Comparison of ENCODE assay signal across 12 cellular contexts in genomic region chr1:145232874-145233630, GRCh38. TPM values are rescaled to one million over a fixed set of nuclear protein-coding genes. Genes with fewer than 3 reads are reported as not detected.
DNase-seq lines count a peak whose midpoint lies in the region; ATAC-seq and TF ChIP-seq lines count a peak whose summit lies in the region.
"Not testable (repeated sequence)": the region's sequence is repeated elsewhere in the genome, so short reads cannot be mapped to it uniquely, and the experiment has no call there.
"Had no signal": no experiment of that assay in that cellular context is flagged by ENCODE, and none has a peak within 500 bp of the region (broad histone marks: within the 10 kb centered on the region; RNA-seq: fewer than 3 reads in every experiment).

No MANE protein-coding gene starts in this region.

- WGBS in neuronal stem cell (ENCODE audit: extremely low coverage in 2 of 2, insufficient read length in 2 of 2, insufficient replicate concordance in 1 of 2), 2 donors = no CpG with 5 or more reads among the region's 55 CpGs
- WGBS in suprapubic skin = 15% methylated on average over 25 of the region's 55 CpGs

- ATAC-seq in activated CD4-positive, CD25-positive, alpha-beta regulatory T cell treated with anti-CD3 and anti-CD28 coated beads, Interleukin-2, amount 50 U/mL, for 24 hours = peak; percentile 67
- peak; percentile 93 for ATAC-seq in effector memory CD8-positive, alpha-beta T cell (replicated peaks)

- H4K8ac ChIP-seq in neuronal stem cell (ENCODE audit: low read depth, low read length) = not testable (repeated sequence)

- H2BK120ac ChIP-seq in neuronal stem cell (ENCODE audit: low read depth, low read length) = not testable (repeated sequence)

- not testable (repeated sequence) for H3K14ac ChIP-seq in neuronal stem cell (ENCODE audit: low read length)

- not testable (repeated sequence) for H3K27ac ChIP-seq in neuronal stem cell (replicated peaks; ENCODE audit: low read length); suprapubic skin

- H3K4me3 Mint-ChIP-seq in effector memory CD8-positive, alpha-beta T cell = peak overlapping the region; percentile 68

- not testable (repeated sequence) for H3K4ac ChIP-seq in neuronal stem cell (ENCODE audit: low read length)

- not testable (repeated sequence) for H2BK12ac ChIP-seq in neuronal stem cell (ENCODE audit: low read length)

- H2BK15ac ChIP-seq in neuronal stem cell (ENCODE audit: low read length) = not testable (repeated sequence)

- not testable (repeated sequence) for H4K91ac ChIP-seq in neuronal stem cell (ENCODE audit: low read depth, low read length, poor library complexity)

- not testable (repeated sequence) for H3K9ac ChIP-seq in neuronal stem cell (ENCODE audit: low read depth, low read length, poor library complexity)

- not testable (repeated sequence) for H3K9me3 Mint-ChIP-seq in effector memory CD8-positive, alpha-beta T cell

- TF ChIP-seq CTCF in NB4 (IDR thresholded peaks at IDR 0.05; ENCODE audit: low read depth, low read length); suprapubic skin (IDR thresholded peaks at IDR 0.05): not testable (repeated sequence)

- not testable (repeated sequence) for H3K18ac ChIP-seq in neuronal stem cell (ENCODE audit: low read length)

- H3K27ac Mint-ChIP-seq in effector memory CD8-positive, alpha-beta T cell = not testable (repeated sequence)

- not testable (repeated sequence) for TF ChIP-seq POLR2A in NB4 (IDR thresholded peaks at IDR 0.05; ENCODE audit: extremely low read depth, insufficient read length); suprapubic skin (IDR thresholded peaks at IDR 0.05)

- not testable (repeated sequence) for H3K27me3 Mint-ChIP-seq in effector memory CD8-positive, alpha-beta T cell

- H3K27me3 ChIP-seq in neuronal stem cell (ENCODE audit: control insufficient read depth in 3 of 3, insufficient read depth in 3 of 3, low read depth in 1 of 3, low read length in 3 of 3) = not testable (repeated sequence)
- H3K27me3 ChIP-seq in suprapubic skin = peaks cover 15% of the 10 kb centered on the region

- H3K4me1 Mint-ChIP-seq in effector memory CD8-positive, alpha-beta T cell (ENCODE audit: low read depth in 2 of 2) = not testable (repeated sequence)

- not testable (repeated sequence) for H3K23ac ChIP-seq in neuronal stem cell (ENCODE audit: low read depth, low read length, poor library complexity)

- H3K79me1 ChIP-seq in neuronal stem cell (ENCODE audit: low read depth, low read length) = not testable (repeated sequence)

- not testable (repeated sequence) for H3K4me3 ChIP-seq in NB4 (ENCODE audit: low read depth, low read length); neuronal stem cell (ENCODE audit: low read length in 2 of 2)
- H3K4me3 ChIP-seq in suprapubic skin = peak overlapping the region; percentile 27

- not testable (repeated sequence) for TF ChIP-seq EP300 in suprapubic skin (IDR thresholded peaks at IDR 0.05)

- DNase-seq in D341Med (ENCODE audit: low spot score) = peak; percentile 1
- DNase-seq in NB4 (ENCODE audit: low read depth) = peak; percentile 13
- DNase-seq in activated effector memory CD4-positive, alpha-beta T cell treated with Interleukin-2 at 50 U/mL for 16 hours = peak; percentile 13
- peak; percentile 4 to 7 (median 6) for DNase-seq in effector memory CD8-positive, alpha-beta T cell
- DNase-seq in islet precursor cell = peak; percentile 54
- not testable (repeated sequence) for DNase-seq in neuronal stem cell (ENCODE audit: low spot score); suprapubic skin (ENCODE audit: low spot score in 2 of 2)

- H2AK5ac ChIP-seq in neuronal stem cell (ENCODE audit: low read depth, low read length) = not testable (repeated sequence)

- H2AFZ ChIP-seq in neuronal stem cell (ENCODE audit: low read length) = peak overlapping the region; percentile 38

- peak overlapping the region; percentile 25 for H3K4me2 ChIP-seq in neuronal stem cell (ENCODE audit: insufficient read depth, low read length, poor library complexity, severe bottlenecking)

- H3K4me1 ChIP-seq in neuronal stem cell (ENCODE audit: control insufficient read depth in 2 of 2, insufficient read depth in 1 of 2, low read depth in 1 of 2, low read length in 2 of 2); suprapubic skin: not testable (repeated sequence)

- not testable (repeated sequence) for H3K9me3 ChIP-seq in neuronal stem cell (replicated peaks in 1 of 2; ENCODE audit: control insufficient read depth in 2 of 2, insufficient read depth in 1 of 2, low read depth in 1 of 2, low read length in 2 of 2); suprapubic skin

- H3K36me3 ChIP-seq in neuronal stem cell (replicated peaks in 1 of 2; ENCODE audit: control insufficient read depth in 2 of 2, insufficient read depth in 2 of 2, low read length in 2 of 2); suprapubic skin: not testable (repeated sequence)

- not testable (repeated sequence) for H2BK5ac ChIP-seq in neuronal stem cell (ENCODE audit: low read length)

- not testable (repeated sequence) for H3K36me3 Mint-ChIP-seq in effector memory CD8-positive, alpha-beta T cell (ENCODE audit: insufficient read depth)

RNA-seq across cellular contexts. Expression of gene PPIAL4D, which starts 8.9 kb away (rescaled TPM):
- not detected for polyA plus RNA-seq in neuronal stem cell (2013, experiment 1 of 2)
- not detected for polyA plus RNA-seq in neuronal stem cell (2013, experiment 2 of 2)
- total RNA-seq in suprapubic skin = not detected
- total RNA-seq: dermis microvascular lymphatic vessel endothelial cell, fibroblast of villous mesenchyme, spleen had no signal
- polyA plus RNA-seq: keratinocyte, spleen had no signal
